1 cellular context compared by ENCODE assay signal in the genomic region with DNA sequence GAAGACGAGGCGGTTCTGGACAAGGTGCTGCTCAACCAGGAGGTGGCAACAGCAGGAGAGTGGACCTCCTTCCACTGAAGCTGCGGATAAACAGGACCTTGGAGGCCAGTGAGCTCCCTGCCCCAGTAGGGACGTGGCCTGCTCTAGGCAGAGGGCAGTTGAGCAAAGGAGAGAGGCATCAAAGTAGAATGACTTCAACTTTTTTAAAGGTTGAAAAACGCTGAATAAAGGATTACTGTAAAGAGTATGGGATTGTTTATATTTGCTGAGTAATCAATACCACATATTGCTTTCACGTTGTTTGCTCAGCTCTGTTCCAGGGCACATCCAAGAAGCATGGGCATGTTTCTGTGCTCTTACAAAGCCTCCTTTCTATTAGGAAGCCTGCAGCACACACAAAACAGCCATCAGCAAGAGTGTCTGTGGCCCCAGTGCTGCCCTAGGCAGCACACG.
TF ChIP-seq lines count a peak whose summit lies in the region.

No MANE protein-coding gene starts in this region.

TF ChIP-seq in HepG2, 621 proteins besides CTCF, POLR2A, EP300 and RAD21 (continued from another document and continues in another):
- TF ChIP-seq, protein P1, sequence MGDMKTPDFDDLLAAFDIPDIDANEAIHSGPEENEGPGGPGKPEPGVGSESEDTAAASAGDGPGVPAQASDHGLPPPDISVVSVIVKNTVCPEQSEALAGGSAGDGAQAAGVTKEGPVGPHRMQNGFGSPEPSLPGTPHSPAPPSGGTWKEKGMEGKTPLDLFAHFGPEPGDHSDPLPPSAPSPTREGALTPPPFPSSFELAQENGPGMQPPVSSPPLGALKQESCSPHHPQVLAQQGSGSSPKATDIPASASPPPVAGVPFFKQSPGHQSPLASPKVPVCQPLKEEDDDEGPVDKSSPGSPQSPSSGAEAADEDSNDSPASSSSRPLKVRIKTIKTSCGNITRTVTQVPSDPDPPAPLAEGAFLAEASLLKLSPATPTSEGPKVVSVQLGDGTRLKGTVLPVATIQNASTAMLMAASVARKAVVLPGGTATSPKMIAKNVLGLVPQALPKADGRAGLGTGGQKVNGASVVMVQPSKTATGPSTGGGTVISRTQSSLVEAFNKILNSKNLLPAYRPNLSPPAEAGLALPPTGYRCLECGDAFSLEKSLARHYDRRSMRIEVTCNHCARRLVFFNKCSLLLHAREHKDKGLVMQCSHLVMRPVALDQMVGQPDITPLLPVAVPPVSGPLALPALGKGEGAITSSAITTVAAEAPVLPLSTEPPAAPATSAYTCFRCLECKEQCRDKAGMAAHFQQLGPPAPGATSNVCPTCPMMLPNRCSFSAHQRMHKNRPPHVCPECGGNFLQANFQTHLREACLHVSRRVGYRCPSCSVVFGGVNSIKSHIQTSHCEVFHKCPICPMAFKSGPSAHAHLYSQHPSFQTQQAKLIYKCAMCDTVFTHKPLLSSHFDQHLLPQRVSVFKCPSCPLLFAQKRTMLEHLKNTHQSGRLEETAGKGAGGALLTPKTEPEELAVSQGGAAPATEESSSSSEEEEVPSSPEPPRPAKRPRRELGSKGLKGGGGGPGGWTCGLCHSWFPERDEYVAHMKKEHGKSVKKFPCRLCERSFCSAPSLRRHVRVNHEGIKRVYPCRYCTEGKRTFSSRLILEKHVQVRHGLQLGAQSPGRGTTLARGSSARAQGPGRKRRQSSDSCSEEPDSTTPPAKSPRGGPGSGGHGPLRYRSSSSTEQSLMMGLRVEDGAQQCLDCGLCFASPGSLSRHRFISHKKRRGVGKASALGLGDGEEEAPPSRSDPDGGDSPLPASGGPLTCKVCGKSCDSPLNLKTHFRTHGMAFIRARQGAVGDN (CRISPR knock-in tag; IDR thresholded peaks at IDR 0.05): peak; percentile 46
- TF ChIP-seq TAF1 (CRISPR knock-in tag; IDR thresholded peaks at IDR 0.05): peak; percentile 59; the same call in 1 of the 2 replicates
- no peak for TF ChIP-seq ZIK1 (CRISPR knock-in tag; IDR thresholded peaks at IDR 0.05; ENCODE audit: borderline replicate concordance, low read depth)
- no peak; the same call in 1 of the 2 replicates for TF ChIP-seq YEATS2 (CRISPR knock-in tag; IDR thresholded peaks at IDR 0.05; ENCODE audit: borderline replicate concordance)
- TF ChIP-seq, protein P2, sequence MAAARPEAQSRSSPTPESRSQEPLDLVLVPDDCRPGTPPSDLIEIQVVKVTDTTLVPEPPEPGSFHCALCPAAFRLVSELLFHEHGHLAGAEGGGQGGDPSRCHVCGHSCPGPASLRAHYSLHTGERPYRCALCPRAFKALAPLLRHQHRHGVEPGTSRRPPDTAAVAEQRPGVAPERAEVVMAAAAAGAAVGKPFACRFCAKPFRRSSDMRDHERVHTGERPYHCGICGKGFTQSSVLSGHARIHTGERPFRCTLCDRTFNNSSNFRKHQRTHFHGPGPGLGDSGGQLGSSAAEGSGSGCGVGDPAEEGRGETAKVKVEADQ (CRISPR knock-in tag; IDR thresholded peaks at IDR 0.05; ENCODE audit: borderline replicate concordance): no peak
- no peak for TF ChIP-seq PRPF4 (IDR thresholded peaks at IDR 0.05; ENCODE audit: low read depth, low read length, poor library complexity, severe bottlenecking)
- TF ChIP-seq RCOR2 (CRISPR knock-in tag; IDR thresholded peaks at IDR 0.05): peak; percentile 87
- TF ChIP-seq ZBTB7A (CRISPR knock-in tag; IDR thresholded peaks at IDR 0.05): no peak
- no peak; the same call in 1 of the 2 replicates for TF ChIP-seq THAP11 (CRISPR knock-in tag; IDR thresholded peaks at IDR 0.05)
- TF ChIP-seq ZNF3 (CRISPR knock-in tag; IDR thresholded peaks at IDR 0.05): peak; percentile 51; the same call in 1 of the 2 replicates
- TF ChIP-seq, protein P3, sequence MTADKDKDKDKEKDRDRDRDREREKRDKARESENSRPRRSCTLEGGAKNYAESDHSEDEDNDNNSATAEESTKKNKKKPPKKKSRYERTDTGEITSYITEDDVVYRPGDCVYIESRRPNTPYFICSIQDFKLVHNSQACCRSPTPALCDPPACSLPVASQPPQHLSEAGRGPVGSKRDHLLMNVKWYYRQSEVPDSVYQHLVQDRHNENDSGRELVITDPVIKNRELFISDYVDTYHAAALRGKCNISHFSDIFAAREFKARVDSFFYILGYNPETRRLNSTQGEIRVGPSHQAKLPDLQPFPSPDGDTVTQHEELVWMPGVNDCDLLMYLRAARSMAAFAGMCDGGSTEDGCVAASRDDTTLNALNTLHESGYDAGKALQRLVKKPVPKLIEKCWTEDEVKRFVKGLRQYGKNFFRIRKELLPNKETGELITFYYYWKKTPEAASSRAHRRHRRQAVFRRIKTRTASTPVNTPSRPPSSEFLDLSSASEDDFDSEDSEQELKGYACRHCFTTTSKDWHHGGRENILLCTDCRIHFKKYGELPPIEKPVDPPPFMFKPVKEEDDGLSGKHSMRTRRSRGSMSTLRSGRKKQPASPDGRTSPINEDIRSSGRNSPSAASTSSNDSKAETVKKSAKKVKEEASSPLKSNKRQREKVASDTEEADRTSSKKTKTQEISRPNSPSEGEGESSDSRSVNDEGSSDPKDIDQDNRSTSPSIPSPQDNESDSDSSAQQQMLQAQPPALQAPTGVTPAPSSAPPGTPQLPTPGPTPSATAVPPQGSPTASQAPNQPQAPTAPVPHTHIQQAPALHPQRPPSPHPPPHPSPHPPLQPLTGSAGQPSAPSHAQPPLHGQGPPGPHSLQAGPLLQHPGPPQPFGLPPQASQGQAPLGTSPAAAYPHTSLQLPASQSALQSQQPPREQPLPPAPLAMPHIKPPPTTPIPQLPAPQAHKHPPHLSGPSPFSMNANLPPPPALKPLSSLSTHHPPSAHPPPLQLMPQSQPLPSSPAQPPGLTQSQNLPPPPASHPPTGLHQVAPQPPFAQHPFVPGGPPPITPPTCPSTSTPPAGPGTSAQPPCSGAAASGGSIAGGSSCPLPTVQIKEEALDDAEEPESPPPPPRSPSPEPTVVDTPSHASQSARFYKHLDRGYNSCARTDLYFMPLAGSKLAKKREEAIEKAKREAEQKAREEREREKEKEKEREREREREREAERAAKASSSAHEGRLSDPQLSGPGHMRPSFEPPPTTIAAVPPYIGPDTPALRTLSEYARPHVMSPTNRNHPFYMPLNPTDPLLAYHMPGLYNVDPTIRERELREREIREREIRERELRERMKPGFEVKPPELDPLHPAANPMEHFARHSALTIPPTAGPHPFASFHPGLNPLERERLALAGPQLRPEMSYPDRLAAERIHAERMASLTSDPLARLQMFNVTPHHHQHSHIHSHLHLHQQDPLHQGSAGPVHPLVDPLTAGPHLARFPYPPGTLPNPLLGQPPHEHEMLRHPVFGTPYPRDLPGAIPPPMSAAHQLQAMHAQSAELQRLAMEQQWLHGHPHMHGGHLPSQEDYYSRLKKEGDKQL (CRISPR knock-in tag; IDR thresholded peaks at IDR 0.05; ENCODE audit: low read depth): peak; percentile 88
- TF ChIP-seq MXI1 (IDR thresholded peaks at IDR 0.05; ENCODE audit: borderline replicate concordance, low read depth, low read length): peak; percentile 55; the same call in 1 of the 3 replicates
- TF ChIP-seq ZNF496 (CRISPR knock-in tag; IDR thresholded peaks at IDR 0.05; ENCODE audit: insufficient replicate concordance): no peak
- TF ChIP-seq ATRX (CRISPR knock-in tag; IDR thresholded peaks at IDR 0.05; ENCODE audit: borderline replicate concordance): no peak
- no peak for TF ChIP-seq ZNF24 (IDR thresholded peaks at IDR 0.05)
- TF ChIP-seq, protein P4, sequence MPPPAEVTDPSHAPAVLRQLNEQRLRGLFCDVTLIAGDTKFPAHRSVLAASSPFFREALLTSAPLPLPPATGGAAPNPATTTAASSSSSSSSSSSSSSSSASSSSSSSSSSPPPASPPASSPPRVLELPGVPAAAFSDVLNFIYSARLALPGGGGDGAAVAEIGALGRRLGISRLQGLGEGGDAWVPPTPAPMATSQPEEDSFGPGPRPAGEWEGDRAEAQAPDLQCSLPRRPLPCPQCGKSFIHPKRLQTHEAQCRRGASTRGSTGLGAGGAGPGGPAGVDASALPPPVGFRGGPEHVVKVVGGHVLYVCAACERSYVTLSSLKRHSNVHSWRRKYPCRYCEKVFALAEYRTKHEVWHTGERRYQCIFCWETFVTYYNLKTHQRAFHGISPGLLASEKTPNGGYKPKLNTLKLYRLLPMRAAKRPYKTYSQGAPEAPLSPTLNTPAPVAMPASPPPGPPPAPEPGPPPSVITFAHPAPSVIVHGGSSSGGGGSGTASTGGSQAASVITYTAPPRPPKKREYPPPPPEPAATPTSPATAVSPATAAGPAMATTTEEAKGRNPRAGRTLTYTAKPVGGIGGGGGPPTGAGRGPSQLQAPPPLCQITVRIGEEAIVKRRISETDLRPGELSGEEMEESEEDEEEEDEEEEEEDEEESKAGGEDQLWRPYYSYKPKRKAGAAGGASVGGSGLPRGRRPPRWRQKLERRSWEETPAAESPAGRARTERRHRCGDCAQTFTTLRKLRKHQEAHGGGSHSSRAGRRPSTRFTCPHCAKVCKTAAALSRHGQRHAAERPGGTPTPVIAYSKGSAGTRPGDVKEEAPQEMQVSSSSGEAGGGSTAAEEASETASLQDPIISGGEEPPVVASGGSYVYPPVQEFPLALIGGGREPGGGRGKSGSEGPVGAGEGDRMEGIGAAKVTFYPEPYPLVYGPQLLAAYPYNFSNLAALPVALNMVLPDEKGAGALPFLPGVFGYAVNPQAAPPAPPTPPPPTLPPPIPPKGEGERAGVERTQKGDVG (CRISPR knock-in tag; IDR thresholded peaks at IDR 0.05; ENCODE audit: borderline replicate concordance): peak; percentile 57; the same call in 1 of the 2 replicates
- no peak for TF ChIP-seq NR3C1 (CRISPR knock-in tag; IDR thresholded peaks at IDR 0.05)
- TF ChIP-seq KDM5B (CRISPR knock-in tag; IDR thresholded peaks at IDR 0.05; ENCODE audit: borderline replicate concordance): no peak
- TF ChIP-seq ZNF891 (CRISPR knock-in tag; IDR thresholded peaks at IDR 0.05): no peak
- TF ChIP-seq, protein P5, sequence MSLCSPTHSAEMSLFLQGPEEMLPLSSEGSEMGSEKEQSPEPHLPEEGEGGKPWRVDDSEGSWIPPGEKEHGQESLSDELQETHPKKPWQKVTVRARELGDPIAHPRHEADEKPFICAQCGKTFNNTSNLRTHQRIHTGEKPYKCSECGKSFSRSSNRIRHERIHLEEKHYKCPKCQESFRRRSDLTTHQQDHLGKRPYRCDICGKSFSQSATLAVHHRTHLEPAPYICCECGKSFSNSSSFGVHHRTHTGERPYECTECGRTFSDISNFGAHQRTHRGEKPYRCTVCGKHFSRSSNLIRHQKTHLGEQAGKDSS (CRISPR knock-in tag; IDR thresholded peaks at IDR 0.05; ENCODE audit: borderline replicate concordance, low read depth): no peak
- peak; percentile 91 for TF ChIP-seq FOXA3 (CRISPR knock-in tag; IDR thresholded peaks at IDR 0.05)
- 0 out of 2 replicates have a peak, but pooled peaks have one; percentile 33 for TF ChIP-seq JUN (CRISPR knock-in tag; IDR thresholded peaks at IDR 0.05)
- TF ChIP-seq, protein P6, sequence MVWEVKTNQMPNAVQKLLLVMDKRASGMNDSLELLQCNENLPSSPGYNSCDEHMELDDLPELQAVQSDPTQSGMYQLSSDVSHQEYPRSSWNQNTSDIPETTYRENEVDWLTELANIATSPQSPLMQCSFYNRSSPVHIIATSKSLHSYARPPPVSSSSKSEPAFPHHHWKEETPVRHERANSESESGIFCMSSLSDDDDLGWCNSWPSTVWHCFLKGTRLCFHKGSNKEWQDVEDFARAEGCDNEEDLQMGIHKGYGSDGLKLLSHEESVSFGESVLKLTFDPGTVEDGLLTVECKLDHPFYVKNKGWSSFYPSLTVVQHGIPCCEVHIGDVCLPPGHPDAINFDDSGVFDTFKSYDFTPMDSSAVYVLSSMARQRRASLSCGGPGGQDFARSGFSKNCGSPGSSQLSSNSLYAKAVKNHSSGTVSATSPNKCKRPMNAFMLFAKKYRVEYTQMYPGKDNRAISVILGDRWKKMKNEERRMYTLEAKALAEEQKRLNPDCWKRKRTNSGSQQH (CRISPR knock-in tag; IDR thresholded peaks at IDR 0.05; ENCODE audit: low read depth): 0 out of 2 replicates have a peak, but pooled peaks have one; percentile 17
- no peak for TF ChIP-seq ZNF790 (CRISPR knock-in tag; IDR thresholded peaks at IDR 0.05; ENCODE audit: borderline replicate concordance)
- peak; percentile 60; the same call in 1 of the 2 replicates for TF ChIP-seq SP5 (CRISPR knock-in tag; IDR thresholded peaks at IDR 0.05; ENCODE audit: borderline replicate concordance, low read depth)
- no peak for TF ChIP-seq KDM1A (CRISPR knock-in tag; IDR thresholded peaks at IDR 0.05)
- TF ChIP-seq EHMT2 (IDR thresholded peaks at IDR 0.05; ENCODE audit: borderline replicate concordance, low read depth, low read length): no peak
